16 cellular contexts compared by ENCODE assay signal in the genomic region with DNA sequence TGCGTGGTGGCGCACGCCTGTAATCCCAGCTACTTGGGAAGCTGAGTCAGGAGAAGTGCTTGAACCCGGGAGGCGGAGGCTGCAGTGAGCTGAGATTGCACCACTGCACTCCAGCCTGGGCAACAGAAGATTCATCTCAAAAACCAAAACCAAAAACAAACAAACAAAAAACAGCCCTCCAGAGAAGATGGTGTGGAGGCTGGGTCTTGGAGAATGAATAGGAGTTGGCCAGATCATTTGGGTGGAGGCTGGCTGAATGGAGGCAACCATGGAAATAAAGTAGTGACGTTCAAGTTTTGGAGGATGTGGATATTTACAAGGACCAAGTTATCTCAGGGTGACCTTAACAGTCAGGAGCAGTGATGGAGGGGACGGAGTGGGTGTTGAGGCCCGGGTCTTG.
"Had no signal": no experiment of that assay in that cellular context is flagged by ENCODE, and none has a peak within 500 bp of the region (broad histone marks: within the 10 kb centered on the region; RNA-seq: fewer than 3 reads in every experiment).

No MANE protein-coding gene starts in this region.

- H3K27me3 ChIP-seq: hepatocyte, ovary, sigmoid colon, suprapubic skin had no signal

- H3K27me3 Mint-ChIP-seq: activated CD4-positive, alpha-beta memory T cell treated with anti-CD3 and anti-CD28 coated beads, Interleukin-2, amount 10 ng/mL, durations not matched to agents 7 days and 5 days; brain; type B pancreatic cell had no signal

- H3K4me3 Mint-ChIP-seq: activated CD4-positive, alpha-beta memory T cell treated with anti-CD3 and anti-CD28 coated beads, Interleukin-2, amount 10 ng/mL, durations not matched to agents 7 days and 5 days; activated naive CD4-positive, alpha-beta T cell treated with anti-CD3 and anti-CD28 coated beads for 36 hours; brain; type B pancreatic cell had no signal

- H3K4me3 ChIP-seq: hepatocyte, left ventricle myocardium inferior, ovary, sigmoid colon, suprapubic skin had no signal

- H3K9me3 ChIP-seq: left ventricle myocardium inferior, ovary, sigmoid colon, suprapubic skin had no signal

- H3K27ac Mint-ChIP-seq: activated CD4-positive, alpha-beta memory T cell treated with anti-CD3 and anti-CD28 coated beads, Interleukin-2, amount 10 ng/mL, durations not matched to agents 7 days and 5 days; activated naive CD4-positive, alpha-beta T cell treated with anti-CD3 and anti-CD28 coated beads for 36 hours; type B pancreatic cell had no signal

- H3K27ac ChIP-seq: hepatocyte, left ventricle myocardium inferior, ovary, sigmoid colon, suprapubic skin had no signal

- H3K36me3 ChIP-seq: left ventricle myocardium inferior, ovary, sigmoid colon, suprapubic skin had no signal

- H3K9me3 Mint-ChIP-seq: type B pancreatic cell had no signal

- DNase-seq: activated CD4-positive, alpha-beta memory T cell treated with anti-CD3 and anti-CD28 coated beads, Interleukin-2, amount 10 ng/mL, durations not matched to agents 7 days and 5 days; activated CD8-positive, alpha-beta memory T cell treated with anti-CD3 and anti-CD28 coated beads, Interleukin-2, amount 50 U/mL, for 48 hours; activated naive CD4-positive, alpha-beta T cell treated with anti-CD3 and anti-CD28 coated beads for 36 hours; amniotic stem cell; kidney; left ventricle myocardium inferior; mesenchymal stem cell; ovary; sigmoid colon; stimulated activated CD4-positive, alpha-beta T cell treated with anti-CD3 and anti-CD28 coated beads, Interleukin-2, amount 100 ng/mL, for 24 hours; stimulated activated naive CD4-positive, alpha-beta T cell had no signal

- ATAC-seq: activated CD4-positive, CD25-positive, alpha-beta regulatory T cell treated with anti-CD3 and anti-CD28 coated beads, Interleukin-2, amount 50 U/mL, for 24 hours had no signal
